In genomic region chrX:47080215-47080914, GRCh38 we compare ENCODE assay signal across 20 cellular contexts. TPM values are rescaled to one million over a fixed set of nuclear protein-coding genes. Genes with fewer than 3 reads are reported as not detected.
"Had no signal": no experiment of that assay in that cellular context is flagged by ENCODE, and none has a peak within 500 bp of the region (broad histone marks: within the 10 kb centered on the region; RNA-seq: fewer than 3 reads in every experiment).

No MANE protein-coding gene starts in this region.

- H3K27me3 Mint-ChIP-seq: activated naive CD8-positive, alpha-beta T cell had no signal

- H3K9me3 Mint-ChIP-seq: T-helper 1 cell treated with Interleukin-12 subunit alpha and Interleukin-12 subunit beta and Interleukin-4 antibody, amounts not matched to agents 30 μg/mL and 1 μg/mL, for 36 hours had no signal

- H3K27me3 ChIP-seq: foreskin keratinocyte, transverse colon had no signal

- ATAC-seq: foreskin keratinocyte; left colon; stimulated activated naive CD8-positive, alpha-beta T cell treated with anti-CD3 and anti-CD28 coated beads, Interleukin-15, Interleukin-2, amounts not matched to agents 100 U/mL and 50 U/mL, for 24 hours had no signal

- H3K9me3 ChIP-seq: transverse colon had no signal

- H3K36me3 ChIP-seq: transverse colon had no signal

- H3K27ac ChIP-seq: coronary artery, foreskin keratinocyte, transverse colon had no signal

- H3K4me1 Mint-ChIP-seq: brain had no signal

- DNase-seq: activated CD4-positive, alpha-beta T cell treated with anti-CD3 and anti-CD28 coated beads, Interleukin-2, amount 50 U/mL, for 1 hour; activated CD4-positive, CD25-positive, alpha-beta regulatory T cell treated with anti-CD3 and anti-CD28 coated beads, Interleukin-2, amount 50 U/mL, for 72 hours; activated CD8-positive, alpha-beta memory T cell treated with anti-CD3 and anti-CD28 coated beads for 24 hours; activated CD8-positive, alpha-beta memory T cell treated with anti-CD3 and anti-CD28 coated beads, Interleukin-2, amount 50 U/mL, for 48 hours; activated gamma-delta T cell; amygdala; central memory CD4-positive, alpha-beta T cell; foreskin keratinocyte; hippocampal formation; left colon; occipital lobe; stimulated activated CD4-positive, alpha-beta T cell treated with anti-CD3 and anti-CD28 coated beads, Interleukin-2, amount 100 ng/mL, for 24 hours; stimulated activated naive CD8-positive, alpha-beta T cell treated with anti-CD3 and anti-CD28 coated beads, Interleukin-15, Interleukin-2, amounts not matched to agents 100 U/mL and 50 U/mL, for 24 hours; transverse colon had no signal

- H3K4me1 ChIP-seq: foreskin keratinocyte, transverse colon had no signal

- H3K4me3 ChIP-seq: coronary artery, lung, transverse colon had no signal

- H3K4me3 Mint-ChIP-seq: activated naive CD8-positive, alpha-beta T cell; brain; T-helper 1 cell treated with Interleukin-12 subunit alpha and Interleukin-12 subunit beta and Interleukin-4 antibody, amounts not matched to agents 30 μg/mL and 1 μg/mL, for 36 hours had no signal

- H3K36me3 Mint-ChIP-seq: activated naive CD8-positive, alpha-beta T cell; brain had no signal

RNA-seq across cellular contexts. Expression of gene RGN, which starts 2.1 kb away (rescaled TPM):
- total RNA-seq: foreskin keratinocyte, myocyte had no signal
